Comparison of ENCODE assay signal across 14 cellular contexts in genomic region chr11:76792505-76793264, GRCh38. TPM values are rescaled to one million over a fixed set of nuclear protein-coding genes. Genes with fewer than 3 reads are reported as not detected.
A peak's percentile ranks its signal among the peaks of the same experiment; 100 is the strongest.
DNase-seq lines count a peak whose midpoint lies in the region; ATAC-seq and TF ChIP-seq lines count a peak whose summit lies in the region.
"Had no signal": no experiment of that assay in that cellular context is flagged by ENCODE, and none has a peak within 500 bp of the region (broad histone marks: within the 10 kb centered on the region; RNA-seq: fewer than 3 reads in every experiment).

No MANE protein-coding gene starts in this region.

- H3K4me3 Mint-ChIP-seq in osteocyte (ENCODE audit: unreplicated experiment), result peak overlapping the region; percentile 51

- peak overlapping the region; percentile 100 for H3K27ac ChIP-seq in 22Rv1
- peak overlapping the region; percentile 34 for H3K27ac ChIP-seq in epithelial cell of prostate
- no peak overlapping the region for H3K27ac ChIP-seq in SJCRH30

- peaks cover 77% of the 10 kb centered on the region for H3K4me1 Mint-ChIP-seq in osteocyte (ENCODE audit: unreplicated experiment)

- peaks cover 22% of the 10 kb centered on the region for H3K36me3 Mint-ChIP-seq in osteocyte (ENCODE audit: unreplicated experiment)

- H3K27me3 Mint-ChIP-seq in osteocyte (ENCODE audit: unreplicated experiment), result no peaks in the 10 kb centered on the region

- H3K9ac ChIP-seq in NT2/D1 (ENCODE audit: insufficient read length, low read depth), result peak overlapping the region; percentile 43

- H3K4me1 ChIP-seq in NT2/D1 (ENCODE audit: insufficient read depth, insufficient read length) (peaks cover 14% of the 10 kb centered on the region), SJCRH30 (peaks cover 17% of the 10 kb centered on the region; the same call in 1 of the 2 replicates)

- H3K9me3 ChIP-seq in NT2/D1 (ENCODE audit: insufficient read depth, low read length) (peaks cover 46% of the 10 kb centered on the region), SJCRH30 (replicated peaks) (no peaks in the 10 kb centered on the region)
- H3K9me3 ChIP-seq: right lobe of liver had no signal

- no peak for ATAC-seq in GM18520 (IDR thresholded peaks at IDR 0.05; ENCODE audit: unreplicated experiment)
- ATAC-seq: left colon; stimulated activated naive CD8-positive, alpha-beta T cell treated with anti-CD3 and anti-CD28 coated beads, Interleukin-15, Interleukin-2, amounts not matched to agents 100 U/mL and 50 U/mL, for 24 hours had no signal

- H3K9me3 Mint-ChIP-seq in osteocyte (ENCODE audit: unreplicated experiment), result peaks cover 7% of the 10 kb centered on the region

- H3K4me3 ChIP-seq in NT2/D1 (ENCODE audit: insufficient read length, low read depth) (no peak overlapping the region), SJCRH30 (no peak overlapping the region)

- peak overlapping the region; percentile 93 for H3K27ac Mint-ChIP-seq in osteocyte (ENCODE audit: unreplicated experiment)

- DNase-seq in NT2/D1 (ENCODE audit: low read depth, low spot score) (no peak), epithelial cell of prostate (ENCODE audit: low read depth, low spot score) (no peak), osteocyte (ENCODE audit: extremely low spot score, unreplicated experiment) (no peak), SJCRH30 (no peak), cerebellum (ENCODE audit: low spot score) (no peak), CD1c-positive myeloid dendritic cell (ENCODE audit: extremely low spot score) (no peak)
- DNase-seq: activated naive CD4-positive, alpha-beta T cell treated with Interleukin-2 at 50 U/mL for 16 hours; glutamatergic neuron; NCI-H2171; stimulated activated naive CD8-positive, alpha-beta T cell treated with anti-CD3 and anti-CD28 coated beads, Interleukin-15, Interleukin-2, amounts not matched to agents 100 U/mL and 50 U/mL, for 24 hours had no signal

- TF ChIP-seq CTCF in 22Rv1 (IDR thresholded peaks at IDR 0.05) (no peak), osteocyte (IDR thresholded peaks at IDR 0.05) (no peak)

- no peaks in the 10 kb centered on the region for H3K27me3 ChIP-seq in NT2/D1 (ENCODE audit: insufficient read depth, insufficient read length)
- no peaks in the 10 kb centered on the region for H3K27me3 ChIP-seq in SJCRH30
- H3K27me3 ChIP-seq: right lobe of liver had no signal

- peaks cover 51% of the 10 kb centered on the region for H3K36me3 ChIP-seq in NT2/D1 (ENCODE audit: insufficient read depth, insufficient read length, low read length)
- H3K36me3 ChIP-seq in SJCRH30, result no peaks in the 10 kb centered on the region

RNA-seq across cellular contexts. Expression of gene TSKU, which starts 9.5 kb away (rescaled TPM):
- total RNA-seq in osteocyte (84.0 and 84.1 TPM in 2 replicates), cerebellum (6.7 TPM)
- total RNA-seq in SJCRH30 (2014; rRNA removed; shearing (Covaris generic)), result 18.2 and 21.2 TPM in 2 replicates
